25 cellular contexts compared by ENCODE assay signal in genomic region chr15:81261172-81261808, GRCh38.
"Had no signal": no experiment of that assay in that cellular context is flagged by ENCODE, and none has a peak within 500 bp of the region (broad histone marks: within the 10 kb centered on the region; RNA-seq: fewer than 3 reads in every experiment).

No MANE protein-coding gene starts in this region.

- H3K9me3 Mint-ChIP-seq: dendritic cell treated with granulocyte-macrophage colony-stimulating factor and Interleukin-4, amounts not matched to agents 40 ng/mL and 50 ng/mL, for 4 days; effector memory CD8-positive, alpha-beta T cell; endodermal cell; memory B cell had no signal

- H3K36me3 ChIP-seq: gastroesophageal sphincter, heart right ventricle, left lung had no signal

- H3K36me3 Mint-ChIP-seq: memory B cell had no signal

- H3K4me1 ChIP-seq: foreskin keratinocyte had no signal

- H3K9me3 ChIP-seq: gastroesophageal sphincter, heart right ventricle, left lung had no signal

- FAIRE-seq: colon, islet of Langerhans, keratinocyte had no signal

- H3K4me3 ChIP-seq: coronary artery, gastroesophageal sphincter, heart right ventricle, left lung, lung had no signal

- H3K27ac ChIP-seq: coronary artery, epithelial cell of prostate, foreskin keratinocyte, gastroesophageal sphincter, heart right ventricle, left lung had no signal

- H3K4me3 Mint-ChIP-seq: dendritic cell treated with granulocyte-macrophage colony-stimulating factor and Interleukin-4, amounts not matched to agents 40 ng/mL and 50 ng/mL, for 4 days; effector memory CD8-positive, alpha-beta T cell; endodermal cell; memory B cell had no signal

- DNase-seq: effector CD8-positive, alpha-beta T cell; effector memory CD8-positive, alpha-beta T cell; endodermal cell; erythroblast; foreskin keratinocyte; glutamatergic neuron; head of caudate nucleus; heart right ventricle; hippocampal formation; left cardiac atrium; left lung; left ventricle myocardium superior; mammary epithelial cell; mesendoderm; midbrain had no signal

- ATAC-seq: effector memory CD8-positive, alpha-beta T cell; esophagus mucosa; foreskin keratinocyte; gastroesophageal sphincter; heart right ventricle; left cardiac atrium; left lung; left ventricle myocardium superior had no signal

- H3K27ac Mint-ChIP-seq: dendritic cell treated with granulocyte-macrophage colony-stimulating factor and Interleukin-4, amounts not matched to agents 40 ng/mL and 50 ng/mL, for 4 days; effector memory CD8-positive, alpha-beta T cell; endodermal cell; memory B cell had no signal
